ENCODE assay signal across 22 cellular contexts in genomic region chr6:1178590-1178989, GRCh38.
"Had no signal": no experiment of that assay in that cellular context is flagged by ENCODE, and none has a peak within 500 bp of the region (broad histone marks: within the 10 kb centered on the region; RNA-seq: fewer than 3 reads in every experiment).

No MANE protein-coding gene starts in this region.

- ATAC-seq: left cardiac atrium; mucosa of descending colon; naive thymus-derived CD4-positive, alpha-beta T cell; natural killer cell treated with Interleukin-12 subunit alpha and Interleukin-12 subunit beta and Interleukin-15 and Interleukin-18, amount 100 ng/mL, for 72 hours; sciatic nerve had no signal

- H3K4me3 ChIP-seq: left ventricle myocardium inferior, mucosa of descending colon, ovary, right atrium auricular region, skin epidermis, suprapubic skin, thoracic aorta, tibial artery, uterus had no signal

- H3K4me1 ChIP-seq: left ventricle myocardium inferior, right atrium auricular region, uterus had no signal

- H3K36me3 ChIP-seq: left ventricle myocardium inferior, ovary, right atrium auricular region, suprapubic skin, thoracic aorta, tibial artery, uterus had no signal

- H3K27me3 ChIP-seq: ovary, right atrium auricular region, suprapubic skin, uterus had no signal

- DNase-seq: hippocampal formation; kidney glomerular epithelial cell; left cardiac atrium; left ventricle myocardium inferior; midbrain; mucosa of descending colon; naive thymus-derived CD4-positive, alpha-beta T cell; ovary; stimulated activated CD4-positive, alpha-beta T cell treated with anti-CD3 and anti-CD28 coated beads, Interleukin-12 subunit alpha, Interleukin-12 subunit beta, amount 100 ng/mL, for 4 hours; stimulated activated CD4-positive, alpha-beta T cell treated with anti-CD3 and anti-CD28 coated beads, Interleukin-15, amount 100 ng/mL, for 24 hours; stimulated activated CD4-positive, alpha-beta T cell treated with anti-CD3 and anti-CD28 coated beads, Interleukin-2, amount 100 ng/mL, for 24 hours; stimulated activated CD4-positive, alpha-beta T cell treated with anti-CD3 and anti-CD28 coated beads, Interleukin-4, amount 100 ng/mL, for 1 hour; stimulated activated naive CD4-positive, alpha-beta T cell; tibial artery; trophoblast cell; uterus had no signal

- H3K9me3 ChIP-seq: mucosa of descending colon, ovary, suprapubic skin, thoracic aorta, tibial artery, uterus had no signal

- H3K27ac ChIP-seq: left ventricle myocardium inferior, ovary, right atrium auricular region, skin epidermis, suprapubic skin, thoracic aorta, tibial artery, uterus had no signal
